ENCODE assay signal across 1 cellular context in genomic region chr14:21136024-21136423, GRCh38.
TF ChIP-seq lines count a peak whose summit lies in the region.

No MANE protein-coding gene starts in this region.

TF ChIP-seq in A549, 52 proteins besides CTCF, POLR2A, EP300 and RAD21 (continued from another document):
- TF ChIP-seq USF2 (IDR thresholded peaks at IDR 0.05) (no peak), EHMT2 (IDR thresholded peaks at IDR 0.05; ENCODE audit: low read depth) (no peak), RNF2 (IDR thresholded peaks at IDR 0.05; ENCODE audit: borderline replicate concordance, low read depth) (no peak), CEBPB (IDR thresholded peaks at IDR 0.05) (no peak), MAFK (IDR thresholded peaks at IDR 0.05; ENCODE audit: partially characterized antibody) (no peak), HOXB13 (CRISPR knock-in tag; IDR thresholded peaks at IDR 0.05; ENCODE audit: low read depth) (no peak), SMC3 (IDR thresholded peaks at IDR 0.05) (peak; percentile 49)
